24 cellular contexts compared by ENCODE assay signal in the genomic region with DNA sequence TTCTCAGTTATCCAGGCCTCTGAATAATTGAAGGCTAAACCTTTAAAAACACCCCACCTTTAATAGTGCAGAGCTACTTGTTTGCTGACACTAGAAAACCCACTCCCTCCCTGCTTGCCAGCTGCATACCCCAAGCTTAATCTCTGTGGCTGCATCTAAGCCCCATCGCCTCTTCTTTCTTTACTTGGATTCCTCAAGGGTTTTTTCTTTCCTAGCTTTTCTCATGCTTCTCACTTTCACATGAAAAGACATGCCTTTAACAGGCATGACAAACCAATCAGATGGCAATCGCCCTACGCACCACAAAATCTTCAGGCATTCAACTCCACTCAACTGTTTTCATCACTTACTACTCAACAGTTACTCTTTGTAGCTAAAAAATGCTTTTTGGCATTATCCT.
"Had no signal": no experiment of that assay in that cellular context is flagged by ENCODE, and none has a peak within 500 bp of the region (broad histone marks: within the 10 kb centered on the region; RNA-seq: fewer than 3 reads in every experiment).

No MANE protein-coding gene starts in this region.

- H3K4me3 Mint-ChIP-seq: mesothelial cell of epicardium; naive B cell; natural killer cell treated with Interleukin-12 subunit alpha and Interleukin-12 subunit beta and Interleukin-15 and Interleukin-18, amount 100 ng/mL, for 72 hours; stimulated activated naive B cell treated with anti-CD40 and anti-IgM and Interleukin-4, amounts not matched to agents 10 μg/mL and 1 μg/mL and 100 μg/mL, for 72 hours; stimulated activated naive CD8-positive, alpha-beta T cell treated with anti-CD3 and anti-CD28 coated beads, Interleukin-15, Interleukin-2, amounts not matched to agents 100 ng/mL and 50 ng/mL, for 24 hours had no signal

- H3K36me3 Mint-ChIP-seq: naive B cell; natural killer cell treated with Interleukin-12 subunit alpha and Interleukin-12 subunit beta and Interleukin-15 and Interleukin-18, amount 100 ng/mL, for 72 hours; stimulated activated naive B cell treated with anti-CD40 and anti-IgM and Interleukin-4, amounts not matched to agents 10 μg/mL and 1 μg/mL and 100 μg/mL, for 72 hours had no signal

- H3K4me1 Mint-ChIP-seq: naive B cell; stimulated activated naive B cell treated with anti-CD40 and anti-IgM and Interleukin-4, amounts not matched to agents 10 μg/mL and 1 μg/mL and 100 μg/mL, for 72 hours had no signal

- ATAC-seq: foreskin keratinocyte; gastroesophageal sphincter; heart left ventricle; left cardiac atrium; left lung; mucosa of descending colon; natural killer cell treated with Interleukin-12 subunit alpha and Interleukin-12 subunit beta and Interleukin-15 and Interleukin-18, amount 100 ng/mL, for 72 hours; psoas muscle; right cardiac atrium; stimulated activated naive B cell treated with anti-CD40 and anti-IgM and Interleukin-4, amounts not matched to agents 10 μg/mL and 1 μg/mL and 100 μg/mL, for 72 hours had no signal

- H3K27me3 Mint-ChIP-seq: naive B cell; natural killer cell treated with Interleukin-12 subunit alpha and Interleukin-12 subunit beta and Interleukin-15 and Interleukin-18, amount 100 ng/mL, for 72 hours; stimulated activated naive B cell treated with anti-CD40 and anti-IgM and Interleukin-4, amounts not matched to agents 10 μg/mL and 1 μg/mL and 100 μg/mL, for 72 hours; stimulated activated naive CD8-positive, alpha-beta T cell treated with anti-CD3 and anti-CD28 coated beads, Interleukin-15, Interleukin-2, amounts not matched to agents 100 ng/mL and 50 ng/mL, for 24 hours had no signal

- H3K9me3 Mint-ChIP-seq: mesothelial cell of epicardium; naive B cell; natural killer cell treated with Interleukin-12 subunit alpha and Interleukin-12 subunit beta and Interleukin-15 and Interleukin-18, amount 100 ng/mL, for 72 hours; stimulated activated naive B cell treated with anti-CD40 and anti-IgM and Interleukin-4, amounts not matched to agents 10 μg/mL and 1 μg/mL and 100 μg/mL, for 72 hours; stimulated activated naive CD8-positive, alpha-beta T cell treated with anti-CD3 and anti-CD28 coated beads, Interleukin-15, Interleukin-2, amounts not matched to agents 100 ng/mL and 50 ng/mL, for 24 hours had no signal

- H3K27ac Mint-ChIP-seq: mesothelial cell of epicardium; naive B cell; natural killer cell treated with Interleukin-12 subunit alpha and Interleukin-12 subunit beta and Interleukin-15 and Interleukin-18, amount 100 ng/mL, for 72 hours; stimulated activated naive B cell treated with anti-CD40 and anti-IgM and Interleukin-4, amounts not matched to agents 10 μg/mL and 1 μg/mL and 100 μg/mL, for 72 hours; stimulated activated naive CD8-positive, alpha-beta T cell treated with anti-CD3 and anti-CD28 coated beads, Interleukin-15, Interleukin-2, amounts not matched to agents 100 ng/mL and 50 ng/mL, for 24 hours had no signal

- DNase-seq: dorsolateral prefrontal cortex; effector memory CD4-positive, alpha-beta T cell; foreskin keratinocyte; heart left ventricle; hippocampal formation; left cardiac atrium; left lung; mesenchymal stem cell; mucosa of descending colon; naive B cell; occipital lobe; ovary; posterior cingulate gyrus; psoas muscle; right cardiac atrium; sigmoid colon; spleen; stimulated activated CD4-positive, alpha-beta T cell treated with anti-CD3 and anti-CD28 coated beads, Interleukin-4, amount 100 ng/mL, for 4 hours; stimulated activated naive B cell treated with anti-CD40 and anti-IgM and Interleukin-4, amounts not matched to agents 10 μg/mL and 1 μg/mL and 100 μg/mL, for 72 hours; upper lobe of left lung had no signal
